In the genomic region with DNA sequence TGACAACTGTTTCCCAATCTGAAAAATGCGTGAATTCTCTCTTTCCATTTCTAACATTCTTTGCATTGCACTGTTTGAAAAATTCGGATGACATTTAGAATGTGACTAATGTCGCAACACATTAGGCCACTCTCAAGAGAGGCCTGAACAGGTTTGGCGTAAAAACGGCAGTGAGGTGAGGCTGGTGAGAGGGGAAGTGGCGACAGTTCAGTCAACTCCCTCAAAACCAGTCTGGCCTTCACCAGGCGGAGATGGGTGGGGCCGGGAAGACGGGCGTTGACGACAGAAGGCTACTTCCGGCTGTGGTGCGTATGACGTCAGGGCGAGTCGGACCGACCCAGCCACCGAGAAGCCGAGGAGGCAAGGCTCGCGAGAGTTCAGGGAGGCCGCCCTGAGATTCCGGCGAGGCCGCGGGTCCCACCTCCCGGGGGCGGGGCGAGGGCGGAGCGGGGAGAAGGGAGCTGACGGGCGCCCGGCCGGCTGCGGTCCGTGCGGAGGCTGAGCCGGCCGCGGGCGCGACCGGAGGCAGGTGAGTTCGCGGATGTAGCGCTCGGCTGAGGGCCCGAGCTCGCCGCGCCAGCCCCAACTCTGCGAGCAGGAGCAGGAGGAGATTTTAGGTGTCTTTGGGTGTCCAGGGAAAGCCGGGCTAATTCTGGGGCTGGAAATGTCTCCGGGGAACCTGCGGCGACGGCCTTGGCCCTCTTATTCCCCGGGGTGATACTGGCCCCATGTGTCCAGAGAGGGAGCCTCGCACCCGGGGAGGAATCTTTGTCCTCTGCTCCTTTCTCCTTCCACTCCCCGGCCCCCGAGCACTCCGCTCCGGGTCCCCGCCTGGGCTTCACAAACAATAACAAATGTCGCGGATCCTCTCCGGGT, we compare ENCODE assay signal across 8 cellular contexts. TPM values are rescaled to one million over a fixed set of nuclear protein-coding genes. Genes with fewer than 3 reads are reported as not detected.
DNase-seq lines count a peak whose midpoint lies in the region; ATAC-seq and TF ChIP-seq lines count a peak whose summit lies in the region.

TSS of gene STK38L (plus strand) at position 483 of the 876 bp plus-strand sequence. CDS start 53,435 bp downstream, outside the sequence.

- peaks cover 26% of the 10 kb centered on the region for H3K4me1 Mint-ChIP-seq in nephron progenitor cell
- peaks cover 46% of the 10 kb centered on the region for H3K4me1 Mint-ChIP-seq in stimulated activated naive CD8-positive, alpha-beta T cell treated with anti-CD3 and anti-CD28 coated beads, Interleukin-15, amount 100 ng/mL, for 72 hours

- H3K9me3 ChIP-seq in ES-I3 (ENCODE audit: control insufficient read depth, insufficient read depth, low read length), result no peaks in the 10 kb centered on the region

- peak within 1 kb of the TSS; percentile 86 for H3K9ac ChIP-seq in ES-I3 (ENCODE audit: low read depth, low read length)

- H3K4me1 ChIP-seq in ES-I3 (ENCODE audit: insufficient read depth, low read length), result peaks cover 5% of the 10 kb centered on the region; the same call in 1 of the 2 replicates

- peaks cover 11% of the 10 kb centered on the region for H3K27me3 Mint-ChIP-seq in nephron progenitor cell (ENCODE audit: low read depth, poor library complexity)
- H3K27me3 Mint-ChIP-seq in stimulated activated naive CD8-positive, alpha-beta T cell treated with anti-CD3 and anti-CD28 coated beads, Interleukin-15, amount 100 ng/mL, for 72 hours, result no peaks in the 10 kb centered on the region

- peaks cover 7% of the 10 kb centered on the region for H3K9me3 Mint-ChIP-seq in nephron progenitor cell
- peaks cover 0 to 7% of the 10 kb centered on the region in 2 donors for H3K9me3 Mint-ChIP-seq in stimulated activated naive CD8-positive, alpha-beta T cell treated with anti-CD3 and anti-CD28 coated beads, Interleukin-15, amount 100 ng/mL, for 72 hours

- peaks cover 10% of the 10 kb centered on the region for H3K36me3 Mint-ChIP-seq in nephron progenitor cell (ENCODE audit: low read depth)

- peak within 1 kb of the TSS; percentile 95 for H3K27ac Mint-ChIP-seq in nephron progenitor cell
- H3K27ac Mint-ChIP-seq in stimulated activated naive CD8-positive, alpha-beta T cell treated with anti-CD3 and anti-CD28 coated beads, Interleukin-15, amount 100 ng/mL, for 72 hours, result peak within 1 kb of the TSS; percentile 97 to 99

- peak within 1 kb of the TSS; percentile 99 for H3K4me3 Mint-ChIP-seq in nephron progenitor cell
- H3K4me3 Mint-ChIP-seq in stimulated activated naive CD8-positive, alpha-beta T cell treated with anti-CD3 and anti-CD28 coated beads, Interleukin-15, amount 100 ng/mL, for 72 hours, result peak within 1 kb of the TSS; percentile 96

- DNase-seq in H4 (ENCODE audit: low spot score), result peak; percentile 97
- DNase-seq in LNCaP clone FGC (ENCODE audit: low read depth), result peak; percentile 80
- DNase-seq in SHP77 (lab: John Stamatoyannopoulos, UW), result peak; percentile 96 to 98
- peak; percentile 98 for DNase-seq in activated effector memory CD4-positive, alpha-beta T cell treated with anti-CD3 and anti-CD28 coated beads, Interleukin-2, amount 50 U/mL, for 16 hours
- DNase-seq in fibroblast of the aortic adventitia (ENCODE audit: low read depth), result peak; percentile 95
- DNase-seq in nephron progenitor cell, result peak; percentile 96
- DNase-seq in stimulated activated naive CD8-positive, alpha-beta T cell treated with anti-CD3 and anti-CD28 coated beads, Interleukin-15, amount 100 ng/mL, for 72 hours, result peak; percentile 97 to 99

- H3K4me3 ChIP-seq in LNCaP clone FGC (ENCODE audit: low read depth, low read length) (peak within 1 kb of the TSS; percentile 86), fibroblast of the aortic adventitia (ENCODE audit: low read depth, low read length) (peak within 1 kb of the TSS; percentile 85)

- H3K36me3 ChIP-seq in ES-I3 (ENCODE audit: insufficient read depth, low read length), result no peaks in the 10 kb centered on the region

- peak; percentile 33; the same call in 1 of the 2 replicates for TF ChIP-seq CTCF in LNCaP clone FGC (IDR thresholded peaks at IDR 0.05; ENCODE audit: control insufficient read depth, extremely low read depth, insufficient read depth)
- TF ChIP-seq CTCF in fibroblast of the aortic adventitia (IDR thresholded peaks at IDR 0.05; ENCODE audit: insufficient read depth, low read length), result peak; percentile 17
- no peak for TF ChIP-seq CTCF in nephron progenitor cell (IDR thresholded peaks at IDR 0.05)

- ATAC-seq in stimulated activated naive CD8-positive, alpha-beta T cell treated with anti-CD3 and anti-CD28 coated beads, Interleukin-15, amount 100 ng/mL, for 72 hours, result peak; percentile 98

RNA-seq across cellular contexts. Expression of gene STK38L, which starts in this region (rescaled TPM):
- 14.7 and 22.7 TPM in 2 replicates for total RNA-seq in H4 (2014; rRNA removed; shearing (Covaris generic))
- total RNA-seq in fibroblast of the aortic adventitia (ENCODE audit: low replicate concordance), result 25.9 and 33.6 TPM in 2 replicates

Comparison
In these comparisons a context has a peak if more than half of its experiments do, and no peak if none do; other contexts are left out.
1. Peak in every context shown above with its lines: DNase-seq, ATAC-seq and H3K4me3 ChIP-seq.